8 cellular contexts compared by ENCODE assay signal in the genomic region with DNA sequence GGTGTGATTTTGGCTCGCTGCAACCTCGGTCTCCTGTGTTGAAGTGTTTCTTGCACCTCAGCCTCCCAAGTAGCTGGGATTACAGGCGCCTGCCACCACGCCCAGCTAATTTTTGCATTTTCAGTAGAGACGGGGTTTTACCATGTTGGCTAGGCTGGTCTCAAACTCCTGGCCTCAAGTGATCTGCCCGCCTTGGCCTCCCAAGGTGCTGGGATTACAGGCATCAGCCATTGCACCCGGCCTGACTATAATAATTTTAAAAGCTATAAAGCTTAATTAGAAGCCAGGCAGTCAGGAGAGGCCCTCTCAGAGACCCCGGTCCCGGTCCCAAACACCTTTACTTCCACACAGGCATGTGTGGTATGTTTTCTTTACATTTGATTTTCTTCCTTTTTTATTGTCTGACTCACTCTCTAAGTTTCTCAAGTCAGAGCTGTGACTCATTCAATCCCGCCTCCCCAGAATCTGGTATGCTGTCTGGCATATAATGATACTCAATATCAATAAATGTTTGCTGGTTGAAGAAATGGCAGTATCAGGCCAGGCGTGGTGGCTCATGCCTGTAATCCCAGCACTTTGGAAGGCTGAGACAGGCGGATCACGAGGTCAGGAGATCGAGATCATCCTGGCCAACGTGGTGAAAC. TPM values are rescaled to one million over a fixed set of nuclear protein-coding genes. Genes with fewer than 3 reads are reported as not detected.
A peak's percentile ranks its signal among the peaks of the same experiment; 100 is the strongest.
DNase-seq lines count a peak whose midpoint lies in the region; ATAC-seq and TF ChIP-seq lines count a peak whose summit lies in the region.
"Not testable (repeated sequence)": the region's sequence is repeated elsewhere in the genome, so short reads cannot be mapped to it uniquely, and the experiment has no call there.

No MANE protein-coding gene starts in this region.

- not testable (repeated sequence) for H3K36me3 Mint-ChIP-seq in chondrocyte (ENCODE audit: low read depth)

- intact Hi-C loops in sigmoid colon (cut with DNase I): not testable (repeated sequence)

- H3K27ac ChIP-seq in sigmoid colon (peak overlapping the region; percentile 14 to 47 (median 43)), thoracic aorta (peak overlapping the region; percentile 23 to 50)

- 67 to 86% methylated on average over 15 of the region's 15 CpGs for WGBS in sigmoid colon, 2 donors

- peak; percentile 83 for DNase-seq in Caki2 (ENCODE audit: low read depth)
- DNase-seq in LoVo (ENCODE audit: low spot score): peak; percentile 84
- DNase-seq in SW 1271 (lab: John Stamatoyannopoulos, UW): peak; percentile 14 to 83
- DNase-seq in activated T-cell treated with anti-CD3 and anti-CD28 coated beads, Interleukin-2, amount 50 U/mL, for 48 hours: peak; percentile 57 to 58
- DNase-seq in chondrocyte (ENCODE audit: low spot score); sigmoid colon; thoracic aorta (ENCODE audit: low spot score): not testable (repeated sequence)
- peak; percentile 74 for DNase-seq in hepatic stellate cell (ENCODE audit: low spot score)

- H3K27me3 ChIP-seq in sigmoid colon; thoracic aorta (replicated peaks; ENCODE audit: insufficient read depth): not testable (repeated sequence)

- H3K4me1 ChIP-seq in sigmoid colon (peaks cover 0 to 73% (median 71%) of the 10 kb centered on the region in 4 donors), thoracic aorta (ENCODE audit: control insufficient read depth in 1 of 2, low read depth in 2 of 2) (peaks cover 44 to 83% of the 10 kb centered on the region in 2 donors)

- peak overlapping the region; percentile 94 for H3K27ac Mint-ChIP-seq in chondrocyte (ENCODE audit: unreplicated experiment)

- not testable (repeated sequence) for H3K9me3 Mint-ChIP-seq in chondrocyte (ENCODE audit: low read depth)

- not testable (repeated sequence) for ATAC-seq in thoracic aorta (ENCODE audit: insufficient number of reproducible peaks, low FRiP score, low read depth)

- not testable (repeated sequence) for TF ChIP-seq CTCF in chondrocyte (IDR thresholded peaks at IDR 0.05); sigmoid colon (IDR thresholded peaks at IDR 0.05); thoracic aorta (IDR thresholded peaks at IDR 0.05)

- H3K27me3 Mint-ChIP-seq in chondrocyte (ENCODE audit: low read depth): not testable (repeated sequence)

- H3K4me3 ChIP-seq in sigmoid colon, thoracic aorta: not testable (repeated sequence)

- not testable (repeated sequence) for H3K4me3 Mint-ChIP-seq in chondrocyte (ENCODE audit: unreplicated experiment)

- in situ Hi-C loops in Caki2 (cut with HindIII; ENCODE audit: low pct_unique_long_range_greater_than_20kb, low sequenced_read_pairs): not testable (repeated sequence)

- not testable (repeated sequence) for TF ChIP-seq POLR2A in sigmoid colon (IDR thresholded peaks at IDR 0.05)

- not testable (repeated sequence) for H3K9me3 ChIP-seq in sigmoid colon, thoracic aorta

- H3K36me3 ChIP-seq in sigmoid colon, thoracic aorta: not testable (repeated sequence)

- not testable (repeated sequence) for TF ChIP-seq EP300 in sigmoid colon (IDR thresholded peaks at IDR 0.05)

- peaks cover 76% of the 10 kb centered on the region for H3K4me1 Mint-ChIP-seq in chondrocyte (ENCODE audit: low read depth)

RNA-seq across cellular contexts. Expression of a gene that starts 9.4 kb away (rescaled TPM):
- 30.0 and 38.1 TPM in 2 replicates for total RNA-seq in Caki2 (2014; rRNA removed; shearing (Covaris generic); ENCODE audit: low replicate concordance)
- 79.8 to 100 TPM (median 82.0 TPM) in 3 replicates for total RNA-seq in chondrocyte
- total RNA-seq in sigmoid colon: 100 to 1,000 TPM in 1 of 4 donors, 10 to 100 TPM in 3; 55.0 to 117 (median 65.6) TPM
- 10 to 100 TPM; 80.4 to 94.1 (median 91.3) TPM for polyA plus RNA-seq in sigmoid colon
- total RNA-seq in thoracic aorta: 10 to 100 TPM; 91.7 to 98.4 TPM

RNA-seq across cellular contexts. Expression of a gene that starts 49.9 kb away (rescaled TPM):
- 31.7 and 34.1 TPM in 2 replicates for total RNA-seq in Caki2 (2014; rRNA removed; shearing (Covaris generic); ENCODE audit: low replicate concordance)
- total RNA-seq in chondrocyte (36.8 to 42.3 TPM (median 41.4 TPM) in 3 replicates), sigmoid colon (10 to 100 TPM; 19.1 to 27.4 (median 22.6) TPM), thoracic aorta (10 to 100 TPM; 21.2 to 34.3 TPM)
- 10 to 100 TPM; 13.8 to 24.2 (median 14.3) TPM for polyA plus RNA-seq in sigmoid colon
